In genomic region chr5:180811012-180811622, GRCh38 we compare ENCODE assay signal across 8 cellular contexts. TPM values are rescaled to one million over a fixed set of nuclear protein-coding genes. Genes with fewer than 3 reads are reported as not detected.
A peak's percentile ranks its signal among the peaks of the same experiment; 100 is the strongest.
DNase-seq lines count a peak whose midpoint lies in the region; ATAC-seq and TF ChIP-seq lines count a peak whose summit lies in the region.

No MANE protein-coding gene starts in this region.

- H3K9ac ChIP-seq in BLaER1 treated with 17β-estradiol and CSF1 and Interleukin-3, amounts not matched to agents 10 nM and 100 nM, result peak overlapping the region; percentile 89 to 100 (median 98)

- H3K4me3 ChIP-seq in BLaER1 treated with 17β-estradiol and CSF1 and Interleukin-3, amounts not matched to agents 10 nM and 100 nM, result peak overlapping the region; percentile 64 to 96 (median 94)
- peak overlapping the region; percentile 95 for H3K4me3 ChIP-seq in choroid plexus epithelial cell (ENCODE audit: low read depth, low read length)

- peaks cover 0 to 37% (median 0%) of the 10 kb centered on the region in 11 experiments; a peak in 5 of 22 replicates for H4K20me1 ChIP-seq in BLaER1 treated with 17β-estradiol and CSF1 and Interleukin-3, amounts not matched to agents 10 nM and 100 nM

- H3K36me3 ChIP-seq in BLaER1 treated with 17β-estradiol and CSF1 and Interleukin-3, amounts not matched to agents 10 nM and 100 nM, result peaks cover 0 to 61% (median 0%) of the 10 kb centered on the region in 11 experiments; a peak in 4 of 22 replicates
- H3K36me3 ChIP-seq in KOPT-K1 (ENCODE audit: insufficient read depth, low read length), result no peaks in the 10 kb centered on the region

- peak overlapping the region; percentile 83 to 96 (median 88) for H3K4me3 Mint-ChIP-seq in naive thymus-derived CD8-positive, alpha-beta T cell

- TF ChIP-seq CTCF in choroid plexus epithelial cell (conservative IDR thresholded peaks at IDR 0.05; ENCODE audit: low read depth, low read length), result no peak

- peak overlapping the region; percentile 79 to 99 (median 94) for H3K4me2 ChIP-seq in BLaER1 treated with 17β-estradiol and CSF1 and Interleukin-3, amounts not matched to agents 10 nM and 100 nM

- DNase-seq in choroid plexus epithelial cell (ENCODE audit: low read depth) (no peak), T1000 (lab: John Stamatoyannopoulos, UW) (no peak), NCI-H526 (lab: John Stamatoyannopoulos, UW) (no peak)
- no peak for DNase-seq in naive thymus-derived CD8-positive, alpha-beta T cell

- ATAC-seq in naive thymus-derived CD8-positive, alpha-beta T cell, result no peak
- no peak for ATAC-seq in HG03521 (IDR thresholded peaks at IDR 0.05; ENCODE audit: unreplicated experiment)
- no peak for ATAC-seq in GM21717 (IDR thresholded peaks at IDR 0.05; ENCODE audit: unreplicated experiment)

- no peaks in the 10 kb centered on the region for H3K9me3 Mint-ChIP-seq in naive thymus-derived CD8-positive, alpha-beta T cell

- POLR2A ChIA-PET in naive thymus-derived CD8-positive, alpha-beta T cell (lab: Charles Lee), result interaction anchor here (0.7 to 21.8 kb wide), 24 partner anchors 8 to 1188 kb away, joined by 3 to 642 read pairs (median 4); partner anchors contain the start of genes CNOT6, HNRNPH1, MAML1 and MGAT1

- H3K4me1 Mint-ChIP-seq in naive thymus-derived CD8-positive, alpha-beta T cell, result peaks cover 45 to 83% (median 72%) of the 10 kb centered on the region in 4 donors

- no peaks in the 10 kb centered on the region for H3K36me3 Mint-ChIP-seq in naive thymus-derived CD8-positive, alpha-beta T cell

- H3K27me3 ChIP-seq in BLaER1 treated with 17β-estradiol and CSF1 and Interleukin-3, amounts not matched to agents 10 nM and 100 nM, result no peaks in the 10 kb centered on the region

- peak overlapping the region; percentile 70 to 100 (median 99) for H3K27ac ChIP-seq in BLaER1 treated with 17β-estradiol and CSF1 and Interleukin-3, amounts not matched to agents 10 nM and 100 nM
- H3K27ac ChIP-seq in KOPT-K1 (ENCODE audit: low read depth, low read length, poor library complexity, severe bottlenecking), result peak overlapping the region; percentile 99

- H3K9me3 ChIP-seq in BLaER1 treated with 17β-estradiol and CSF1 and Interleukin-3, amounts not matched to agents 10 nM and 100 nM (replicated peaks in 1 of 11), result no peaks in the 10 kb centered on the region
- H3K9me3 ChIP-seq in KOPT-K1 (ENCODE audit: insufficient read depth, low read length, poor library complexity, severe bottlenecking), result no peaks in the 10 kb centered on the region

- peak overlapping the region; percentile 93 to 100 (median 96) for H3K27ac Mint-ChIP-seq in naive thymus-derived CD8-positive, alpha-beta T cell

- no peaks in the 10 kb centered on the region for H3K27me3 Mint-ChIP-seq in naive thymus-derived CD8-positive, alpha-beta T cell

- H3K4me1 ChIP-seq in BLaER1 treated with 17β-estradiol and CSF1 and Interleukin-3, amounts not matched to agents 10 nM and 100 nM, result peaks cover 48 to 84% (median 62%) of the 10 kb centered on the region in 10 experiments

RNA-seq across cellular contexts. Expression of gene MGAT1, which starts 8.5 kb away (rescaled TPM):
- total RNA-seq in naive thymus-derived CD8-positive, alpha-beta T cell, result 100 to 1,000 TPM; 195 to 205 TPM
- polyA plus RNA-seq in naive thymus-derived CD8-positive, alpha-beta T cell, result 100 to 1,000 TPM; 108 to 149 (median 111) TPM

RNA-seq across cellular contexts. Expression of gene ZFP62, which starts 50.0 kb away (rescaled TPM):
- 10 to 100 TPM; 66.5 to 74.4 TPM for total RNA-seq in naive thymus-derived CD8-positive, alpha-beta T cell
- 10 to 100 TPM; 20.0 to 26.0 (median 25.7) TPM for polyA plus RNA-seq in naive thymus-derived CD8-positive, alpha-beta T cell
